ENCODE assay signal across 22 cellular contexts in genomic region chr5:122221857-122222256, GRCh38.
"Had no signal": no experiment of that assay in that cellular context is flagged by ENCODE, and none has a peak within 500 bp of the region (broad histone marks: within the 10 kb centered on the region; RNA-seq: fewer than 3 reads in every experiment).

No MANE protein-coding gene starts in this region.

- H3K27ac Mint-ChIP-seq: activated CD4-positive, alpha-beta memory T cell treated with anti-CD3 and anti-CD28 coated beads, Interleukin-2, amount 10 ng/mL, durations not matched to agents 7 days and 5 days; activated CD4-positive, alpha-beta T cell treated with anti-CD3 and anti-CD28 coated beads for 36 hours; activated naive CD4-positive, alpha-beta T cell treated with anti-CD3 and anti-CD28 coated beads for 36 hours; activated naive CD8-positive, alpha-beta T cell; activated T-helper 17 cell treated with anti-CD3 and anti-CD28 coated beads, Interleukin-2, amount 50 U/mL, for 72 hours; T-helper 1 cell treated with Interleukin-12 subunit alpha and Interleukin-12 subunit beta and Interleukin-4 antibody, amounts not matched to agents 30 μg/mL and 1 μg/mL, for 36 hours had no signal

- H3K4me1 Mint-ChIP-seq: activated CD4-positive, alpha-beta memory T cell treated with anti-CD3 and anti-CD28 coated beads, Interleukin-2, amount 10 ng/mL, durations not matched to agents 7 days and 5 days; activated CD4-positive, alpha-beta T cell treated with anti-CD3 and anti-CD28 coated beads for 36 hours; activated T-helper 17 cell treated with anti-CD3 and anti-CD28 coated beads, Interleukin-2, amount 50 U/mL, for 72 hours had no signal

- H3K9me3 Mint-ChIP-seq: activated T-helper 17 cell treated with anti-CD3 and anti-CD28 coated beads, Interleukin-2, amount 50 U/mL, for 72 hours; T-helper 1 cell treated with Interleukin-12 subunit alpha and Interleukin-12 subunit beta and Interleukin-4 antibody, amounts not matched to agents 30 μg/mL and 1 μg/mL, for 36 hours had no signal

- ATAC-seq: activated CD4-positive, alpha-beta T cell treated with anti-CD3 and anti-CD28 coated beads for 36 hours; activated T-helper 17 cell treated with anti-CD3 and anti-CD28 coated beads, Interleukin-2, amount 50 U/mL, for 72 hours; PC-3 had no signal

- H3K36me3 Mint-ChIP-seq: activated naive CD8-positive, alpha-beta T cell had no signal

- DNase-seq: activated CD4-positive, alpha-beta memory T cell treated with anti-CD3 and anti-CD28 coated beads, Interleukin-2, amount 10 ng/mL, durations not matched to agents 7 days and 5 days; activated CD4-positive, alpha-beta T cell treated with anti-CD3 and anti-CD28 coated beads for 36 hours; activated CD4-positive, alpha-beta T cell treated with anti-CD3 and anti-CD28 coated beads, Interleukin-2, amount 50 U/mL, for 1 hour; activated gamma-delta T cell; activated naive CD4-positive, alpha-beta T cell treated with anti-CD3 and anti-CD28 coated beads for 36 hours; activated T-cell treated with anti-CD3 and anti-CD28 coated beads for 4 hours; activated T-cell treated with anti-CD3 and anti-CD28 coated beads, Interleukin-2, amount 50 U/mL, for 48 hours; cerebellar nuclear complex; Karpas-422; MM.1S; NCI-H1105 treated with DMSO at 0.1 percent for 48 hours; NCI-H1436 treated with DMSO at 0.1 percent for 48 hours; NCI-H187; NCI-H2081; NCI-H510A treated with DMSO at 0.1 percent for 48 hours; NCI-H69; PC-3; SHP77 treated with DMSO at 0.1 percent for 48 hours; T-helper 9 cell had no signal

- H3K4me3 Mint-ChIP-seq: activated CD4-positive, alpha-beta memory T cell treated with anti-CD3 and anti-CD28 coated beads, Interleukin-2, amount 10 ng/mL, durations not matched to agents 7 days and 5 days; activated CD4-positive, alpha-beta T cell treated with anti-CD3 and anti-CD28 coated beads for 36 hours; activated naive CD4-positive, alpha-beta T cell treated with anti-CD3 and anti-CD28 coated beads for 36 hours; activated naive CD8-positive, alpha-beta T cell; activated T-helper 17 cell treated with anti-CD3 and anti-CD28 coated beads, Interleukin-2, amount 50 U/mL, for 72 hours; T-helper 1 cell treated with Interleukin-12 subunit alpha and Interleukin-12 subunit beta and Interleukin-4 antibody, amounts not matched to agents 30 μg/mL and 1 μg/mL, for 36 hours had no signal
